9 cellular contexts compared by ENCODE assay signal in the genomic region with DNA sequence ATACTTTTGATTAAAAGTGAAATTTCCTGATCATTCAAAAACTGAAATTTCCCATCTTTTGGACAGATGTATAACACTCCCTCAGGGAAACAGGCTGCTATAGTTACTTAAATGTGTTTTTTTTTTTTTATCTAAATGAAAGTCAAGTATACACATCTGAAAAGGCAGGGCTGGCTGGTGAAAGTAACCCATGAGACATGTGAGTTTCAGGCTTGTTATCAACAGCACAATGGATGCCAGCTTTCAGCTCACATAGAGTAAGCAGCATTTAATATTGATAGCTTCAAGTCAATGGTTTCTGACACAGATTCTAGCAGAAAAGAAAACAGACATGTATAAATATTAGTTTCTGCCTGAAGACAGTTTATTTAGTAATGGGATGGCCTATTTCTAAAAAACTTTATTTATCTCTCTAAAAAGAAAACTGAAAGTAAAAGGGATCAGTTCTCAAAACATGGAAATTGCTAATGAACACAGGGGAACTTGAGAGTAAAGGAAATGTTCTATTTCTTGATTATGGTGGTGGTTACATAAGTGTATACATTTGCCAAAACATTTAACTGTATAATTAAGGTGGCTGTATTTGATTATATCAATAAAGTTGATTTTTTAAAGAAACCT.
DNase-seq lines count a peak whose midpoint lies in the region; ATAC-seq and TF ChIP-seq lines count a peak whose summit lies in the region.
"Had no signal": no experiment of that assay in that cellular context is flagged by ENCODE, and none has a peak within 500 bp of the region (broad histone marks: within the 10 kb centered on the region; RNA-seq: fewer than 3 reads in every experiment).

No MANE protein-coding gene starts in this region.

- H3K4me1 ChIP-seq in hepatocyte (ENCODE audit: insufficient read depth): no peaks in the 10 kb centered on the region
- H3K4me1 ChIP-seq: SJSA1 had no signal

- TF ChIP-seq CTCF in hepatocyte (IDR thresholded peaks at IDR 0.05; ENCODE audit: poor library complexity): no peak

- no peaks in the 10 kb centered on the region for H3K27me3 ChIP-seq in hepatocyte
- H3K27me3 ChIP-seq: SJSA1 had no signal

- no peak overlapping the region for H2AFZ ChIP-seq in hepatocyte

- no peaks in the 10 kb centered on the region for H3K36me3 ChIP-seq in hepatocyte (replicated peaks; ENCODE audit: insufficient read depth, low read depth)
- H3K36me3 ChIP-seq: SJSA1 had no signal

- no peak overlapping the region for H3K27ac ChIP-seq in hepatocyte
- H3K27ac ChIP-seq: SJSA1 had no signal

- H3K4me3 ChIP-seq in hepatocyte: no peak overlapping the region
- H3K4me3 ChIP-seq: SJSA1 had no signal

- DNase-seq in hepatocyte (ENCODE audit: low spot score) (no peak), D341Med (ENCODE audit: low spot score) (no peak), cerebellar nuclear complex (lab: John Stamatoyannopoulos, UW) (no peak), superior temporal gyrus (ENCODE audit: extremely low spot score) (no peak), NCI-H2227 treated with DMSO at 0.1 percent for 48 hours (lab: John Stamatoyannopoulos, UW) (no peak)

- no peaks in the 10 kb centered on the region for H4K20me1 ChIP-seq in hepatocyte (ENCODE audit: insufficient read depth, poor library complexity, severe bottlenecking)

- no peaks in the 10 kb centered on the region for H3K9me2 ChIP-seq in hepatocyte (replicated peaks; ENCODE audit: insufficient read depth)

- H3K9me3 ChIP-seq in hepatocyte (ENCODE audit: low read depth): no peaks in the 10 kb centered on the region
- H3K9me3 ChIP-seq: SJSA1 had no signal

- H3K4me2 ChIP-seq in hepatocyte: peak overlapping the region; percentile 27

- ATAC-seq in GM18498 (IDR thresholded peaks at IDR 0.05; ENCODE audit: unreplicated experiment): peak; percentile 97
- peak; percentile 93 for ATAC-seq in GM21423 (IDR thresholded peaks at IDR 0.05; ENCODE audit: unreplicated experiment)
- ATAC-seq in HG03439 (IDR thresholded peaks at IDR 0.05; ENCODE audit: unreplicated experiment): peak; percentile 73

- H3K79me2 ChIP-seq in hepatocyte: no peaks in the 10 kb centered on the region
